Comparison of ENCODE assay signal across 1 cellular context in the genomic region with DNA sequence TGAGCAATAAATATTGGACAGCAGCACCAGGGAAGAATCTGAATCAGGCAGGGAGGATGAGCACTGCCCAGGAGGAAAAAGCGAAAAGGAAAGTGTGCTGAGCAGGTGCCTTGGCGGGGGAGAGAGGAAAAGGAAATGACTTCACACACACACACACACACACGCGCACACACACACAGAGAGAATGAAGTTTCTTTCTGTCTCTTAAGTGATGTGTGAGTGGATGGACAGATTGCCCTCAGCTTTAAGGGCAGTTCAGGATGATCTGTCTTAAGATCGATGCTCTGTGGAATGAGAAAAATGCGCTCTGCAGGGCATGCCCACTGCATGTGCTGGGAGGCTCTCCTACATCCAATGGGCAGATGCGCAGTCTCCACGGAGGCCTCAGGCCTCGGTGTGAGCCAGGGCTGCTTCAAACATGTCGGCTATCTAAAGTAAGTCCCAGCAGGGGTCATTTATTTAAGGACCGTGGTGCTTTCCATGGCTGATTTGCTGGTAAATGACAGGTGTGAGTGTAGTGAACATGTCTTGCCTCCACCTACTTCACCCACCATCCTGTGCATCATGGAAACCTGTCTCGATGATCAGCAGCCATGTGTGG.
TF ChIP-seq lines count a peak whose summit lies in the region.

No MANE protein-coding gene starts in this region.

TF ChIP-seq in HepG2, 621 proteins besides CTCF, POLR2A, EP300 and RAD21 (continued from another document and continues in another):
- TF ChIP-seq, protein P1, sequence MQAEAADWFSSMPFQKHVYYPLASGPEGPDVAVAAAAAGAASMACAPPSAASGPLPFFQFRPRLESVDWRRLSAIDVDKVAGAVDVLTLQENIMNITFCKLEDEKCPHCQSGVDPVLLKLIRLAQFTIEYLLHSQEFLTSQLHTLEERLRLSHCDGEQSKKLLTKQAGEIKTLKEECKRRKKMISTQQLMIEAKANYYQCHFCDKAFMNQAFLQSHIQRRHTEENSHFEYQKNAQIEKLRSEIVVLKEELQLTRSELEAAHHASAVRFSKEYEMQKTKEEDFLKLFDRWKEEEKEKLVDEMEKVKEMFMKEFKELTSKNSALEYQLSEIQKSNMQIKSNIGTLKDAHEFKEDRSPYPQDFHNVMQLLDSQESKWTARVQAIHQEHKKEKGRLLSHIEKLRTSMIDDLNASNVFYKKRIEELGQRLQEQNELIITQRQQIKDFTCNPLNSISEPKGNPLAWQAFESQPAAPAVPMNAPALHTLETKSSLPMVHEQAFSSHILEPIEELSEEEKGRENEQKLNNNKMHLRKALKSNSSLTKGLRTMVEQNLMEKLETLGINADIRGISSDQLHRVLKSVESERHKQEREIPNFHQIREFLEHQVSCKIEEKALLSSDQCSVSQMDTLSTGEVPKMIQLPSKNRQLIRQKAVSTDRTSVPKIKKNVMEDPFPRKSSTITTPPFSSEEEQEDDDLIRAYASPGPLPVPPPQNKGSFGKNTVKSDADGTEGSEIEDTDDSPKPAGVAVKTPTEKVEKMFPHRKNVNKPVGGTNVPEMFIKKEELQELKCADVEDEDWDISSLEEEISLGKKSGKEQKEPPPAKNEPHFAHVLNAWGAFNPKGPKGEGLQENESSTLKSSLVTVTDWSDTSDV (CRISPR knock-in tag; IDR thresholded peaks at IDR 0.05): no peak
- peak; percentile 55; the same call in 1 of the 2 replicates for TF ChIP-seq PITX1 (CRISPR knock-in tag; IDR thresholded peaks at IDR 0.05)
- peak; percentile 67; the same call in 1 of the 2 replicates for TF ChIP-seq MYC (CRISPR knock-in tag; IDR thresholded peaks at IDR 0.05; ENCODE audit: borderline replicate concordance)
- TF ChIP-seq SETDB1 (CRISPR knock-in tag; IDR thresholded peaks at IDR 0.05; ENCODE audit: borderline replicate concordance): no peak
- TF ChIP-seq GMEB1 (CRISPR knock-in tag; IDR thresholded peaks at IDR 0.05; ENCODE audit: borderline replicate concordance): peak; percentile 59; the same call in 1 of the 2 replicates
- TF ChIP-seq SMARCC2 (IDR thresholded peaks at IDR 0.05): no peak
- no peak for TF ChIP-seq THAP9 (CRISPR knock-in tag; IDR thresholded peaks at IDR 0.05; ENCODE audit: borderline replicate concordance)
- TF ChIP-seq ZNF230 (CRISPR knock-in tag; IDR thresholded peaks at IDR 0.05): peak; percentile 65; the same call in 1 of the 2 replicates
- TF ChIP-seq ZNF33B (CRISPR knock-in tag; IDR thresholded peaks at IDR 0.05): 0 out of 2 replicates have a peak, but pooled peaks have one; percentile 50
- TF ChIP-seq HOXA5 (CRISPR knock-in tag; IDR thresholded peaks at IDR 0.05): no peak
- TF ChIP-seq GABPA (IDR thresholded peaks at IDR 0.05; ENCODE audit: low read depth, low read length): peak; percentile 69
- TF ChIP-seq GABPA (CRISPR knock-in tag; IDR thresholded peaks at IDR 0.05; ENCODE audit: low read depth): peak; percentile 93
- no peak for TF ChIP-seq GATAD2A (CRISPR knock-in tag; IDR thresholded peaks at IDR 0.05)
- TF ChIP-seq ZNF570 (CRISPR knock-in tag; IDR thresholded peaks at IDR 0.05; ENCODE audit: borderline replicate concordance): 0 out of 2 replicates have a peak, but pooled peaks have one; percentile 31
- TF ChIP-seq NFKB2 (CRISPR knock-in tag; IDR thresholded peaks at IDR 0.05; ENCODE audit: borderline replicate concordance): peak; percentile 52; the same call in 1 of the 2 replicates
- TF ChIP-seq, protein P2, sequence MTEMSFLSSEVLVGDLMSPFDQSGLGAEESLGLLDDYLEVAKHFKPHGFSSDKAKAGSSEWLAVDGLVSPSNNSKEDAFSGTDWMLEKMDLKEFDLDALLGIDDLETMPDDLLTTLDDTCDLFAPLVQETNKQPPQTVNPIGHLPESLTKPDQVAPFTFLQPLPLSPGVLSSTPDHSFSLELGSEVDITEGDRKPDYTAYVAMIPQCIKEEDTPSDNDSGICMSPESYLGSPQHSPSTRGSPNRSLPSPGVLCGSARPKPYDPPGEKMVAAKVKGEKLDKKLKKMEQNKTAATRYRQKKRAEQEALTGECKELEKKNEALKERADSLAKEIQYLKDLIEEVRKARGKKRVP (CRISPR knock-in tag; IDR thresholded peaks at IDR 0.05): peak in 1 of 2 experiments; percentile 16; a peak in 1 of 4 replicates
- no peak for TF ChIP-seq AKAP8 (CRISPR knock-in tag; IDR thresholded peaks at IDR 0.05)
- no peak for TF ChIP-seq PRMT3 (CRISPR knock-in tag; IDR thresholded peaks at IDR 0.05; ENCODE audit: borderline replicate concordance, low read depth)
- no peak for TF ChIP-seq ZMYM3 (CRISPR knock-in tag; IDR thresholded peaks at IDR 0.05)
- TF ChIP-seq SMAD1 (CRISPR knock-in tag; IDR thresholded peaks at IDR 0.05; ENCODE audit: borderline replicate concordance, low read depth): no peak
- TF ChIP-seq, protein P3, sequence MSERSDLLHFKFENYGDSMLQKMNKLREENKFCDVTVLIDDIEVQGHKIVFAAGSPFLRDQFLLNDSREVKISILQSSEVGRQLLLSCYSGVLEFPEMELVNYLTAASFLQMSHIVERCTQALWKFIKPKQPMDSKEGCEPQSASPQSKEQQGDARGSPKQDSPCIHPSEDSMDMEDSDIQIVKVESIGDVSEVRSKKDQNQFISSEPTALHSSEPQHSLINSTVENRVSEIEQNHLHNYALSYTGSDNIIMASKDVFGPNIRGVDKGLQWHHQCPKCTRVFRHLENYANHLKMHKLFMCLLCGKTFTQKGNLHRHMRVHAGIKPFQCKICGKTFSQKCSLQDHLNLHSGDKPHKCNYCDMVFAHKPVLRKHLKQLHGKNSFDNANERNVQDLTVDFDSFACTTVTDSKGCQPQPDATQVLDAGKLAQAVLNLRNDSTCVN (CRISPR knock-in tag; IDR thresholded peaks at IDR 0.05; ENCODE audit: borderline replicate concordance): no peak
- TF ChIP-seq ZNF607 (CRISPR knock-in tag; IDR thresholded peaks at IDR 0.05; ENCODE audit: borderline replicate concordance): 0 out of 2 replicates have a peak, but pooled peaks have one; percentile 43
- TF ChIP-seq HMGA1 (CRISPR knock-in tag; conservative IDR thresholded peaks at IDR 0.05): no peak
- TF ChIP-seq, protein P4, sequence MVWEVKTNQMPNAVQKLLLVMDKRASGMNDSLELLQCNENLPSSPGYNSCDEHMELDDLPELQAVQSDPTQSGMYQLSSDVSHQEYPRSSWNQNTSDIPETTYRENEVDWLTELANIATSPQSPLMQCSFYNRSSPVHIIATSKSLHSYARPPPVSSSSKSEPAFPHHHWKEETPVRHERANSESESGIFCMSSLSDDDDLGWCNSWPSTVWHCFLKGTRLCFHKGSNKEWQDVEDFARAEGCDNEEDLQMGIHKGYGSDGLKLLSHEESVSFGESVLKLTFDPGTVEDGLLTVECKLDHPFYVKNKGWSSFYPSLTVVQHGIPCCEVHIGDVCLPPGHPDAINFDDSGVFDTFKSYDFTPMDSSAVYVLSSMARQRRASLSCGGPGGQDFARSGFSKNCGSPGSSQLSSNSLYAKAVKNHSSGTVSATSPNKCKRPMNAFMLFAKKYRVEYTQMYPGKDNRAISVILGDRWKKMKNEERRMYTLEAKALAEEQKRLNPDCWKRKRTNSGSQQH (CRISPR knock-in tag; IDR thresholded peaks at IDR 0.05; ENCODE audit: low read depth): 0 out of 2 replicates have a peak, but pooled peaks have one; percentile 72
- no peak for TF ChIP-seq ZNF484 (CRISPR knock-in tag; IDR thresholded peaks at IDR 0.05; ENCODE audit: borderline replicate concordance, low read depth)
- no peak for TF ChIP-seq ZBTB40 (IDR thresholded peaks at IDR 0.05)
- 0 out of 2 replicates have a peak, but pooled peaks have one; percentile 59 for TF ChIP-seq ZBTB40 (CRISPR knock-in tag; IDR thresholded peaks at IDR 0.05)
- no peak for TF ChIP-seq ZNF772 (CRISPR knock-in tag; IDR thresholded peaks at IDR 0.05)
- peak; percentile 44; the same call in 1 of the 2 replicates for TF ChIP-seq IKZF5 (CRISPR knock-in tag; IDR thresholded peaks at IDR 0.05)
- no peak for TF ChIP-seq NFKBIZ (CRISPR knock-in tag; IDR thresholded peaks at IDR 0.05)
- no peak for TF ChIP-seq ZNF83 (CRISPR knock-in tag; IDR thresholded peaks at IDR 0.05; ENCODE audit: borderline replicate concordance)
- no peak for TF ChIP-seq ZNF317 (CRISPR knock-in tag; IDR thresholded peaks at IDR 0.05)
- no peak for TF ChIP-seq ZNF567 (CRISPR knock-in tag; IDR thresholded peaks at IDR 0.05; ENCODE audit: borderline replicate concordance)
- no peak for TF ChIP-seq TOPORS (CRISPR knock-in tag; IDR thresholded peaks at IDR 0.05)
